ENCODE assay signal across 1 cellular context in genomic region chr1:56573311-56573710, GRCh38.
TF ChIP-seq lines count a peak whose summit lies in the region.

No MANE protein-coding gene starts in this region.

TF ChIP-seq in H1, 55 proteins besides CTCF, POLR2A, EP300 and RAD21:
- TF ChIP-seq FOSL1 (IDR thresholded peaks at IDR 0.05; ENCODE audit: insufficient read depth, low read depth, low read length) = no peak
- no peak for TF ChIP-seq EZH2 (IDR thresholded peaks at IDR 0.05; ENCODE audit: low read depth, low read length, severe bottlenecking)
- no peak for TF ChIP-seq KDM4A (IDR thresholded peaks at IDR 0.05; ENCODE audit: low read depth, low read length, severe bottlenecking)
- TF ChIP-seq YY1 (IDR thresholded peaks at IDR 0.05; ENCODE audit: low read depth, low read length) = no peak
- TF ChIP-seq SIN3A (conservative IDR thresholded peaks at IDR 0.05 in 1 of 2, IDR thresholded peaks at IDR 0.05 in 1 of 2; ENCODE audit: low read depth in 1 of 2, low read length in 2 of 2) = no peak
- TF ChIP-seq CREB1 (IDR thresholded peaks at IDR 0.05) = no peak
- no peak for TF ChIP-seq PHF8 (conservative IDR thresholded peaks at IDR 0.05; ENCODE audit: low read depth, low read length)
- no peak for TF ChIP-seq TBP (IDR thresholded peaks at IDR 0.05; ENCODE audit: low read depth, low read length)
- TF ChIP-seq CBX8 (IDR thresholded peaks at IDR 0.05; ENCODE audit: borderline replicate concordance, low read depth, low read length) = no peak
- TF ChIP-seq TAF1 (IDR thresholded peaks at IDR 0.05; ENCODE audit: low read depth, low read length) = no peak
- TF ChIP-seq BRCA1 (IDR thresholded peaks at IDR 0.05; ENCODE audit: low read depth, low read length) = no peak
- TF ChIP-seq POLR2AphosphoS5 (IDR thresholded peaks at IDR 0.05; ENCODE audit: low read depth, low read length) = no peak
- TF ChIP-seq JUND (IDR thresholded peaks at IDR 0.05; ENCODE audit: low read length) = no peak
- no peak for TF ChIP-seq TCF12 (IDR thresholded peaks at IDR 0.05; ENCODE audit: low read depth, low read length)
- TF ChIP-seq ATF2 (IDR thresholded peaks at IDR 0.05; ENCODE audit: low read length) = no peak
- no peak for TF ChIP-seq NANOG (IDR thresholded peaks at IDR 0.05; ENCODE audit: insufficient read depth, low read depth, low read length, poor library complexity, severe bottlenecking)
- TF ChIP-seq SIX5 (IDR thresholded peaks at IDR 0.05; ENCODE audit: low read depth, low read length) = no peak
- TF ChIP-seq RFX5 (IDR thresholded peaks at IDR 0.05; ENCODE audit: borderline replicate concordance, low read depth, low read length) = no peak
- TF ChIP-seq SAP30 (IDR thresholded peaks at IDR 0.05; ENCODE audit: insufficient read depth, insufficient replicate concordance, low read length) = no peak
